ENCODE assay signal across 20 cellular contexts in the genomic region with DNA sequence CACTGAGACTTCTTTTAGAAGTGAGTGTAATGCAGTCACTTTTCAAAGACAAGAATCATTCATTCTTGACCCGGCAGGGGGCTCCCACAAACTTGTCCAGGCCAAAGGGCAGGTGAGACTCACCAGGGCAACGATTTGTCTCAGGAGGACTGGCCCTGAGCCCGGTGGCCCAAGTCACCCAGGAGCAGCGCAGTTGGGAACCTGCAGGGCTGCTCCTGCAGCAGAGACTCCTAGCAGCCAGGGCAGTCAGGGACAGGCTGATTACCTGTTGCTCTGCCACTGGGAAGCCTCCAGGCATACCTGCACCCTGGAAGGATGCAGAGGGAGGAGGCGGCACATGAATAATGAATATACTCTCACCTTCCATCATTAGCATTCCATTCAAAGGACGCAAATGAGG.
DNase-seq lines count a peak whose midpoint lies in the region; ATAC-seq and TF ChIP-seq lines count a peak whose summit lies in the region.
"Had no signal": no experiment of that assay in that cellular context is flagged by ENCODE, and none has a peak within 500 bp of the region (broad histone marks: within the 10 kb centered on the region; RNA-seq: fewer than 3 reads in every experiment).

No MANE protein-coding gene starts in this region.

- no peak overlapping the region for H4K8ac ChIP-seq in mesenchymal stem cell (ENCODE audit: low read length)

- no peak overlapping the region for H3K23ac ChIP-seq in mesenchymal stem cell (ENCODE audit: low read length in 2 of 2)

- no peaks in the 10 kb centered on the region for H3K9me3 ChIP-seq in body of pancreas
- H3K9me3 ChIP-seq in mesenchymal stem cell (ENCODE audit: control insufficient read depth, low read length) = no peaks in the 10 kb centered on the region
- H3K9me3 ChIP-seq: colonic mucosa had no signal

- H3K18ac ChIP-seq in mesenchymal stem cell (ENCODE audit: low read depth in 1 of 2, low read length in 2 of 2) = no peak overlapping the region

- in situ Hi-C loops in ACHN (cut with HindIII; ENCODE audit: low pct_ligation_motif_present, low pct_unique_long_range_greater_than_20kb, low sequenced_read_pairs) = no loop called here

- H2BK12ac ChIP-seq in mesenchymal stem cell (ENCODE audit: low read length in 2 of 2) = peak overlapping the region in 1 of 2 experiments; percentile 11

- no peak overlapping the region for H3K4me2 ChIP-seq in mesenchymal stem cell (ENCODE audit: low read length, poor library complexity, severe bottlenecking)
- H3K4me2 ChIP-seq: BLaER1 treated with 17β-estradiol and CSF1 and Interleukin-3, amounts not matched to agents 10 nM and 100 nM had no signal

- no peak overlapping the region for H2BK15ac ChIP-seq in mesenchymal stem cell (ENCODE audit: low read depth, poor library complexity, severe bottlenecking)

- H3K79me1 ChIP-seq in mesenchymal stem cell (replicated peaks; ENCODE audit: low read length, poor library complexity, severe bottlenecking) = no peaks in the 10 kb centered on the region

- no peak for TF ChIP-seq POLR2A in body of pancreas (IDR thresholded peaks at IDR 0.05)

- DNase-seq in ACHN (peak; percentile 31), HT-29 (ENCODE audit: low spot score) (peak; percentile 33), body of pancreas (peak; percentile 82 to 90 (median 86)), mesenchymal stem cell (no peak), ecto neural progenitor cell (ENCODE audit: low spot score) (no peak), D341Med (ENCODE audit: low spot score) (no peak)
- no peak for DNase-seq in stimulated activated naive CD8-positive, alpha-beta T cell treated with anti-CD3 and anti-CD28 coated beads, Interleukin-15, Interleukin-2, amounts not matched to agents 100 U/mL and 50 U/mL, for 24 hours
- DNase-seq: activated CD4-positive, alpha-beta T cell treated with anti-CD3 and anti-CD28 coated beads, Interleukin-2, amount 10 ng/mL, durations not matched to agents 24 days and 14 days; activated naive CD8-positive, alpha-beta T cell treated with anti-CD3 and anti-CD28 coated beads, Interleukin-2, amount 10 ng/mL, durations not matched to agents 7 days and 5 days; colonic mucosa; GOT3; heart left ventricle; immature natural killer cell; KG1; NCI-H1048; NCI-H2029 treated with DMSO at 0.1 percent for 48 hours; retina; SW 1271 had no signal

- ATAC-seq in body of pancreas = peak; percentile 94
- no peak for ATAC-seq in stimulated activated naive CD8-positive, alpha-beta T cell treated with anti-CD3 and anti-CD28 coated beads, Interleukin-15, Interleukin-2, amounts not matched to agents 100 U/mL and 50 U/mL, for 24 hours
- ATAC-seq in GM18873 (IDR thresholded peaks at IDR 0.05; ENCODE audit: low FRiP score, unreplicated experiment) = no peak
- ATAC-seq: heart left ventricle had no signal

- no peaks in the 10 kb centered on the region for H3K36me3 ChIP-seq in body of pancreas (replicated peaks in 1 of 2; ENCODE audit: insufficient read depth in 1 of 2, low read depth in 2 of 2)
- H3K36me3 ChIP-seq in mesenchymal stem cell (ENCODE audit: control insufficient read depth in 1 of 2, insufficient read depth in 2 of 2, low read depth in 1 of 2, low read length in 2 of 2) = no peaks in the 10 kb centered on the region
- H3K36me3 ChIP-seq: BLaER1 treated with 17β-estradiol and CSF1 and Interleukin-3, amounts not matched to agents 10 nM and 100 nM; colonic mucosa; heart left ventricle had no signal

- H3K27me3 ChIP-seq in body of pancreas = no peaks in the 10 kb centered on the region
- no peaks in the 10 kb centered on the region for H3K27me3 ChIP-seq in mesenchymal stem cell (ENCODE audit: control insufficient read depth in 1 of 2, insufficient read depth in 1 of 2, low read length in 2 of 2)
- H3K27me3 ChIP-seq: BLaER1 treated with 17β-estradiol and CSF1 and Interleukin-3, amounts not matched to agents 10 nM and 100 nM; colonic mucosa had no signal

- peaks cover 30% of the 10 kb centered on the region for H3K4me1 ChIP-seq in body of pancreas
- H3K4me1 ChIP-seq in mesenchymal stem cell (ENCODE audit: control insufficient read depth, insufficient read depth, low read depth, low read length) = peaks cover 5% of the 10 kb centered on the region
- H3K4me1 ChIP-seq: BLaER1 treated with 17β-estradiol and CSF1 and Interleukin-3, amounts not matched to agents 10 nM and 100 nM; colonic mucosa had no signal

- TF ChIP-seq CTCF in body of pancreas (IDR thresholded peaks at IDR 0.05) = peak in 5 of 7 experiments; percentile 22 to 75 (median 54)

- no peak overlapping the region for H3K4ac ChIP-seq in mesenchymal stem cell (ENCODE audit: low read depth in 1 of 2, low read length in 2 of 2)

- H2BK120ac ChIP-seq in mesenchymal stem cell (ENCODE audit: low read depth, low read length) = no peak overlapping the region

- no peak overlapping the region for H2AK5ac ChIP-seq in mesenchymal stem cell (ENCODE audit: low read length, severe bottlenecking)

- H3K4me3 ChIP-seq in body of pancreas (no peak overlapping the region), mesenchymal stem cell (ENCODE audit: insufficient read depth in 1 of 2, low read depth in 1 of 2, low read length in 2 of 2) (no peak overlapping the region)
- H3K4me3 ChIP-seq: BLaER1 treated with 17β-estradiol and CSF1 and Interleukin-3, amounts not matched to agents 10 nM and 100 nM; colonic mucosa; heart left ventricle had no signal

- H2BK5ac ChIP-seq in mesenchymal stem cell (ENCODE audit: low read depth, low read length, poor library complexity, severe bottlenecking) = no peak overlapping the region

- intact Hi-C loops in body of pancreas (cut with DNase I) = no loop called here

- H3K27ac ChIP-seq in body of pancreas = no peak overlapping the region
- no peak overlapping the region for H3K27ac ChIP-seq in mesenchymal stem cell (ENCODE audit: low read length, poor library complexity, severe bottlenecking)
- H3K27ac ChIP-seq: BLaER1 treated with 17β-estradiol and CSF1 and Interleukin-3, amounts not matched to agents 10 nM and 100 nM; colonic mucosa; heart left ventricle had no signal

- 29 to 40% methylated on average over 6 of the region's 6 CpGs for WGBS in body of pancreas, 2 donors
- WGBS in mesenchymal stem cell = 65% methylated on average over 5 of the region's 6 CpGs

- no peak overlapping the region for H4K91ac ChIP-seq in mesenchymal stem cell (ENCODE audit: low read length)

- no peak overlapping the region for H2AFZ ChIP-seq in mesenchymal stem cell (ENCODE audit: low read depth, low read length)

- no peak overlapping the region for H3K14ac ChIP-seq in mesenchymal stem cell (ENCODE audit: low read length in 2 of 2)

- peak overlapping the region; percentile 83 for H3K9ac ChIP-seq in mesenchymal stem cell (ENCODE audit: low read length)
- H3K9ac ChIP-seq: BLaER1 treated with 17β-estradiol and CSF1 and Interleukin-3, amounts not matched to agents 10 nM and 100 nM had no signal

Comparison
In these comparisons a context has a peak if more than half of its experiments do, and no peak if none do; other contexts are left out.
1. DNase-seq: peak in ACHN (single experiment), HT-29 (single experiment) and body of pancreas (4 of 4); none in mesenchymal stem cell (single experiment), stimulated activated naive CD8-positive, alpha-beta T cell treated with anti-CD3 and anti-CD28 coated beads, Interleukin-15, Interleukin-2, amounts not matched to agents 100 U/mL and 50 U/mL, for 24 hours (single experiment), ecto neural progenitor cell (single experiment) and D341Med (single experiment).